In genomic region chr17:27848941-27849340, GRCh38 we compare ENCODE assay signal across 1 cellular context.
TF ChIP-seq lines count a peak whose summit lies in the region.

No MANE protein-coding gene starts in this region.

TF ChIP-seq in SK-N-SH, 30 proteins besides CTCF, POLR2A, EP300 and RAD21 (continued from another document):
- TF ChIP-seq, protein P1, sequence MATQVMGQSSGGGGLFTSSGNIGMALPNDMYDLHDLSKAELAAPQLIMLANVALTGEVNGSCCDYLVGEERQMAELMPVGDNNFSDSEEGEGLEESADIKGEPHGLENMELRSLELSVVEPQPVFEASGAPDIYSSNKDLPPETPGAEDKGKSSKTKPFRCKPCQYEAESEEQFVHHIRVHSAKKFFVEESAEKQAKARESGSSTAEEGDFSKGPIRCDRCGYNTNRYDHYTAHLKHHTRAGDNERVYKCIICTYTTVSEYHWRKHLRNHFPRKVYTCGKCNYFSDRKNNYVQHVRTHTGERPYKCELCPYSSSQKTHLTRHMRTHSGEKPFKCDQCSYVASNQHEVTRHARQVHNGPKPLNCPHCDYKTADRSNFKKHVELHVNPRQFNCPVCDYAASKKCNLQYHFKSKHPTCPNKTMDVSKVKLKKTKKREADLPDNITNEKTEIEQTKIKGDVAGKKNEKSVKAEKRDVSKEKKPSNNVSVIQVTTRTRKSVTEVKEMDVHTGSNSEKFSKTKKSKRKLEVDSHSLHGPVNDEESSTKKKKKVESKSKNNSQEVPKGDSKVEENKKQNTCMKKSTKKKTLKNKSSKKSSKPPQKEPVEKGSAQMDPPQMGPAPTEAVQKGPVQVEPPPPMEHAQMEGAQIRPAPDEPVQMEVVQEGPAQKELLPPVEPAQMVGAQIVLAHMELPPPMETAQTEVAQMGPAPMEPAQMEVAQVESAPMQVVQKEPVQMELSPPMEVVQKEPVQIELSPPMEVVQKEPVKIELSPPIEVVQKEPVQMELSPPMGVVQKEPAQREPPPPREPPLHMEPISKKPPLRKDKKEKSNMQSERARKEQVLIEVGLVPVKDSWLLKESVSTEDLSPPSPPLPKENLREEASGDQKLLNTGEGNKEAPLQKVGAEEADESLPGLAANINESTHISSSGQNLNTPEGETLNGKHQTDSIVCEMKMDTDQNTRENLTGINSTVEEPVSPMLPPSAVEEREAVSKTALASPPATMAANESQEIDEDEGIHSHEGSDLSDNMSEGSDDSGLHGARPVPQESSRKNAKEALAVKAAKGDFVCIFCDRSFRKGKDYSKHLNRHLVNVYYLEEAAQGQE (IDR thresholded peaks at IDR 0.05; ENCODE audit: low read depth, low read length): no peak
- no peak for TF ChIP-seq GATA2 (CRISPR knock-in tag; IDR thresholded peaks at IDR 0.05)
- TF ChIP-seq TCF12 (IDR thresholded peaks at IDR 0.05): no peak
- TF ChIP-seq JUND (IDR thresholded peaks at IDR 0.05): no peak
- no peak for TF ChIP-seq YY1 (IDR thresholded peaks at IDR 0.05; ENCODE audit: low read depth)
- no peak for TF ChIP-seq POLR2AphosphoS5 (IDR thresholded peaks at IDR 0.05; ENCODE audit: low read depth, low read length)
- TF ChIP-seq CHD2 (IDR thresholded peaks at IDR 0.05; ENCODE audit: low read length, partially characterized antibody): no peak
- TF ChIP-seq ZBTB33 (IDR thresholded peaks at IDR 0.05; ENCODE audit: borderline replicate concordance, low read depth): no peak
- TF ChIP-seq RFX5 (IDR thresholded peaks at IDR 0.05; ENCODE audit: low read length): no peak
- TF ChIP-seq MEF2A (IDR thresholded peaks at IDR 0.05; ENCODE audit: borderline replicate concordance, low read depth): no peak
